Comparison of ENCODE assay signal across 8 cellular contexts in genomic region chr1:231338270-231339128, GRCh38. TPM values are rescaled to one million over a fixed set of nuclear protein-coding genes. Genes with fewer than 3 reads are reported as not detected.
DNase-seq lines count a peak whose midpoint lies in the region; ATAC-seq and TF ChIP-seq lines count a peak whose summit lies in the region.

Gene SPRTN, plus strand, starts transcription at chr1:231338293. Its CDS starts 91 bp downstream, at chr1:231338384.

- peaks cover 18% of the 10 kb centered on the region for H3K4me1 ChIP-seq in iPS-20b (ENCODE audit: insufficient read depth, low read length)
- H3K4me1 ChIP-seq in spleen = peaks cover 45 to 80% (median 57%) of the 10 kb centered on the region in 6 donors

- intact Hi-C loops in spleen (cut with DNase I; ENCODE audit: low total_unique reads) = loop anchor here (10.0 kb wide), 1 partner anchor 94 kb away; the partner anchor contains the start of gene GNPAT

- H3K9me3 ChIP-seq in iPS-20b (ENCODE audit: insufficient read depth, low read depth, low read length) (no peaks in the 10 kb centered on the region), spleen (no peaks in the 10 kb centered on the region)

- WGBS in spleen, 5 donors = 0 to 2% (median 1%) methylated on average over 21 to 43 of the region's 43 CpGs

- H3K27ac ChIP-seq in iPS-20b (ENCODE audit: low read length) = peak within 1 kb of the TSS; percentile 59
- H3K27ac ChIP-seq in spleen = peak within 1 kb of the TSS; percentile 92 to 98 (median 97)

- in situ Hi-C loops in astrocyte of the cerebellum (cut with HindIII; ENCODE audit: low sequenced_read_pairs) = no loop called here

- DNase-seq in GM06990 (ENCODE audit: extremely low read depth, insufficient read length) = no peak
- DNase-seq in LHCN-M2 (ENCODE audit: low read depth) = peak; percentile 11
- no peak for DNase-seq in astrocyte of the cerebellum (ENCODE audit: low read depth)
- no peak for DNase-seq in spleen
- no peak for DNase-seq in NCI-H2196 (lab: John Stamatoyannopoulos, UW; ENCODE audit: unreplicated experiment)
- no peak for DNase-seq in DMS79 treated with DMSO at 0.1 percent for 48 hours (lab: John Stamatoyannopoulos, UW)

- peak within 1 kb of the TSS; percentile 96 for H3K9ac ChIP-seq in iPS-20b (ENCODE audit: low read depth, low read length)

- peak within 1 kb of the TSS; percentile 97 for H3K4me3 ChIP-seq in GM06990 (replicated peaks; ENCODE audit: low read depth, low read length)
- H3K4me3 ChIP-seq in astrocyte of the cerebellum (ENCODE audit: low read depth, low read length) = peak within 1 kb of the TSS; percentile 78
- H3K4me3 ChIP-seq in iPS-20b (ENCODE audit: low read length) = peak within 1 kb of the TSS; percentile 98
- H3K4me3 ChIP-seq in spleen = peak within 1 kb of the TSS; percentile 84 to 95 (median 92)

- no peak for TF ChIP-seq POLR2A in spleen (IDR thresholded peaks at IDR 0.05)

- no peaks in the 10 kb centered on the region for H3K27me3 ChIP-seq in GM06990 (replicated peaks; ENCODE audit: control insufficient read depth, insufficient read depth, low read length)
- no peaks in the 10 kb centered on the region for H3K27me3 ChIP-seq in iPS-20b (ENCODE audit: insufficient read depth, low read length)
- no peaks in the 10 kb centered on the region for H3K27me3 ChIP-seq in spleen (replicated peaks in 1 of 7)

- TF ChIP-seq CTCF in GM06990 (IDR thresholded peaks at IDR 0.05; ENCODE audit: insufficient read depth, low read length, poor library complexity, severe bottlenecking) (no peak), astrocyte of the cerebellum (IDR thresholded peaks at IDR 0.05; ENCODE audit: low read depth, low read length, missing control alignments) (no peak), spleen (IDR thresholded peaks at IDR 0.05 in 8 of 11, conservative IDR thresholded peaks at IDR 0.05 in 3 of 11) (peak in 1 of 11 experiments; percentile 2)

- peak; percentile 18 for ATAC-seq in GM21717 (IDR thresholded peaks at IDR 0.05; ENCODE audit: unreplicated experiment)

- H3K36me3 ChIP-seq in GM06990 (ENCODE audit: control insufficient read depth, insufficient read depth, low read length) (no peaks in the 10 kb centered on the region; the same call in 1 of the 2 replicates), iPS-20b (ENCODE audit: insufficient read depth, low read depth, low read length) (peaks cover 24% of the 10 kb centered on the region), spleen (peaks cover 0 to 55% (median 11%) of the 10 kb centered on the region in 6 donors)

RNA-seq across cellular contexts. Expression of gene SPRTN, which starts in this region (rescaled TPM):
- total RNA-seq in LHCN-M2 (2014; rRNA removed) (17.2 and 17.6 TPM in 2 replicates), spleen (10 to 100 TPM; 10.8 to 28.7 (median 14.0) TPM)
- polyA plus RNA-seq in LHCN-M2 (2012) = 4.2 TPM
- 1 to 10 TPM; 3.1 to 5.7 (median 3.2) TPM for polyA plus RNA-seq in spleen
